Comparison of ENCODE assay signal across 26 cellular contexts in the genomic region with DNA sequence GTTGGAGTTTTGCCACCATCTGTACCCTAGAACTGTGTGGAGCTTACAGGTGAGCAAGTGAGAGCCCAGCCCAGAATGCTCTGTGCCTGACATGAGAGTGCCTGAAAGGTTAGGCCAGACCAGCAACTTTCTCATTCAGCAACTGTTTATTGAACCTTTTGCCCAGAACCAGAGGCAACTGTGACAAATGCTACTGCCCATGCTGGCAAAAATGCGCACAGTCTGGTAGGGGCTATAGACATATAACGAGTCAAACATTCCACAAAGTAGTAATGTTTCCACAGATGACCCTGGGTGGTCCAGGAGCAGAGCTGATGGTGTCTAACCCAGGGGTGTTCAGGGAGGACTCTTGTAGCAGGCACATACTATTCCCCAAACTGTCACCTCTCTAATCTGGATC. TPM values are rescaled to one million over a fixed set of nuclear protein-coding genes. Genes with fewer than 3 reads are reported as not detected.
DNase-seq lines count a peak whose midpoint lies in the region; ATAC-seq, FAIRE-seq and TF ChIP-seq lines count a peak whose summit lies in the region.
"Had no signal": no experiment of that assay in that cellular context is flagged by ENCODE, and none has a peak within 500 bp of the region (broad histone marks: within the 10 kb centered on the region; RNA-seq: fewer than 3 reads in every experiment).

No MANE protein-coding gene starts in this region.

- no peaks in the 10 kb centered on the region for H4K20me1 ChIP-seq in H1 (replicated peaks in 1 of 2; ENCODE audit: control insufficient read depth in 1 of 2, insufficient read depth in 2 of 2, low read length in 2 of 2)

- H3K4me3 ChIP-seq in H1 (ENCODE audit: extremely low read depth in 1 of 4, insufficient read depth in 2 of 4, low read depth in 3 of 4, low read length in 4 of 4) (no peak overlapping the region), right lobe of liver (peak overlapping the region in 1 of 3 donors; percentile 11), mesenchymal stem cell (ENCODE audit: insufficient read depth in 1 of 2, low read depth in 1 of 2, low read length in 2 of 2) (no peak overlapping the region)
- H3K4me3 ChIP-seq: spleen, tibial artery had no signal

- CTCF ChIA-PET in H1 (lab: Charles Lee; ENCODE audit: partially characterized antibody) = interaction anchor here (8.2 kb wide), 1 partner anchor 13 kb away, joined by 66 read pairs; no protein-coding TSS in a partner anchor

- H3K27ac Mint-ChIP-seq in activated T-cell treated with anti-CD3 and anti-CD28 coated beads, Interleukin-2, amount 50 U/mL, for 72 hours = no peak overlapping the region
- H3K27ac Mint-ChIP-seq: activated B cell treated with CpG ODN at 0.5 μM for 24 hours; activated CD4-positive, alpha-beta T cell treated with anti-CD3 and anti-CD28 coated beads, Interleukin-2, amount 10 ng/mL, durations not matched to agents 7 days and 5 days had no signal

- TF ChIP-seq EP300 in H1 (IDR thresholded peaks at IDR 0.05; ENCODE audit: borderline replicate concordance in 1 of 2, low read depth in 2 of 2, low read length in 2 of 2) = no peak

- FAIRE-seq in H1 (lab: Jason Lieb, UNC) = no peak
- FAIRE-seq: D721Med had no signal

- H3K27ac ChIP-seq in H1 (ENCODE audit: low read depth, low read length) (no peak overlapping the region), right lobe of liver (peak overlapping the region; percentile 67 to 95 (median 79)), mesenchymal stem cell (ENCODE audit: low read length, poor library complexity, severe bottlenecking) (no peak overlapping the region)
- H3K27ac ChIP-seq: 22Rv1, spleen, tibial artery had no signal

- H3K23ac ChIP-seq in H1 (ENCODE audit: insufficient read length) = no peak overlapping the region
- no peak overlapping the region for H3K23ac ChIP-seq in mesenchymal stem cell (ENCODE audit: low read length in 2 of 2)

- TF ChIP-seq POLR2A in H1 (IDR thresholded peaks at IDR 0.05; ENCODE audit: control extremely low read depth in 1 of 2, low read depth in 2 of 2, low read length in 2 of 2) (no peak), right lobe of liver (IDR thresholded peaks at IDR 0.05) (no peak)

- no peak for DNase-seq in activated T-cell treated with anti-CD3 and anti-CD28 coated beads, Interleukin-2, amount 50 U/mL, for 72 hours
- DNase-seq in activated T-cell treated with anti-CD3 and anti-CD28 coated beads, Interleukin-2, amount 50 U/mL, for 4 hours = no peak
- DNase-seq in H1 (ENCODE audit: low read depth in 1 of 2, low spot score in 2 of 2) (no peak), right lobe of liver (peak in 1 of 3 donors; percentile 24), mesenchymal stem cell (no peak)
- DNase-seq: activated B cell treated with CpG ODN at 0.5 μM for 24 hours; activated CD4-positive, alpha-beta T cell treated with anti-CD3 and anti-CD28 coated beads, Interleukin-2, amount 10 ng/mL, durations not matched to agents 7 days and 5 days; activated gamma-delta T cell treated with Interleukin-2 at 50 U/mL for 16 hours; activated T-cell treated with anti-CD3 and anti-CD28 coated beads, Interleukin-2, amount 50 U/mL, for 1 hour; hypothalamus; KBM-7; left cardiac atrium; NCI-H1105; NCI-H187 treated with DMSO at 0.1 percent for 48 hours; NCI-H2171 treated with DMSO at 0.1 percent for 48 hours; NCI-H510A treated with DMSO at 0.1 percent for 48 hours; spleen; stimulated activated CD4-positive, alpha-beta T cell treated with anti-CD3 and anti-CD28 coated beads, Interleukin-2, amount 100 ng/mL, for 24 hours; tibial artery had no signal

- H3K36me3 ChIP-seq in H1 (ENCODE audit: control insufficient read depth in 2 of 4, insufficient read depth in 4 of 4, low read length in 3 of 4) = no peaks in the 10 kb centered on the region
- H3K36me3 ChIP-seq in right lobe of liver = no peaks in the 10 kb centered on the region
- no peaks in the 10 kb centered on the region for H3K36me3 ChIP-seq in mesenchymal stem cell (ENCODE audit: control insufficient read depth in 1 of 2, insufficient read depth in 2 of 2, low read depth in 1 of 2, low read length in 2 of 2)
- H3K36me3 ChIP-seq: spleen, tibial artery had no signal

- no peak overlapping the region for H3K4ac ChIP-seq in H1 (replicated peaks; ENCODE audit: insufficient read length, low read depth, low read length)
- H3K4ac ChIP-seq in mesenchymal stem cell (ENCODE audit: low read depth in 1 of 2, low read length in 2 of 2) = no peak overlapping the region

- H2BK5ac ChIP-seq in H1 (ENCODE audit: low read depth, low read length) (no peak overlapping the region), mesenchymal stem cell (ENCODE audit: low read depth, low read length, poor library complexity, severe bottlenecking) (no peak overlapping the region)

- no peak for TF ChIP-seq RAD21 in H1 (IDR thresholded peaks at IDR 0.05 in 1 of 2, conservative IDR thresholded peaks at IDR 0.05 in 1 of 2; ENCODE audit: low read depth in 2 of 2, low read length in 2 of 2)

- no peaks in the 10 kb centered on the region for H3K36me3 Mint-ChIP-seq in activated T-cell treated with anti-CD3 and anti-CD28 coated beads, Interleukin-2, amount 50 U/mL, for 72 hours (ENCODE audit: insufficient read depth in 2 of 2)
- no peaks in the 10 kb centered on the region for H3K36me3 Mint-ChIP-seq in activated T-cell treated with anti-CD3 and anti-CD28 coated beads, Interleukin-2, amount 50 U/mL, for 4 hours (ENCODE audit: insufficient read depth)
- H3K36me3 Mint-ChIP-seq: brain had no signal

- H2BK15ac ChIP-seq in H1 (ENCODE audit: low read length) = no peak overlapping the region
- H2BK15ac ChIP-seq in mesenchymal stem cell (ENCODE audit: low read depth, poor library complexity, severe bottlenecking) = no peak overlapping the region

- H3K27me3 Mint-ChIP-seq in activated T-cell treated with anti-CD3 and anti-CD28 coated beads, Interleukin-2, amount 50 U/mL, for 72 hours (ENCODE audit: low read depth) = peaks cover 7% of the 10 kb centered on the region
- no peaks in the 10 kb centered on the region for H3K27me3 Mint-ChIP-seq in activated T-cell treated with anti-CD3 and anti-CD28 coated beads, Interleukin-2, amount 50 U/mL, for 4 hours (ENCODE audit: low read depth)
- H3K27me3 Mint-ChIP-seq: activated CD4-positive, alpha-beta T cell treated with anti-CD3 and anti-CD28 coated beads, Interleukin-2, amount 10 ng/mL, durations not matched to agents 7 days and 5 days had no signal

- H3K4me3 Mint-ChIP-seq in activated T-cell treated with anti-CD3 and anti-CD28 coated beads, Interleukin-2, amount 50 U/mL, for 72 hours = peak overlapping the region in 1 of 2 donors; percentile 22
- no peak overlapping the region for H3K4me3 Mint-ChIP-seq in activated T-cell treated with anti-CD3 and anti-CD28 coated beads, Interleukin-2, amount 50 U/mL, for 4 hours
- H3K4me3 Mint-ChIP-seq: activated B cell treated with CpG ODN at 0.5 μM for 24 hours; activated CD4-positive, alpha-beta T cell treated with anti-CD3 and anti-CD28 coated beads, Interleukin-2, amount 10 ng/mL, durations not matched to agents 7 days and 5 days; brain; neural crest cell had no signal

- intact Hi-C loops in right lobe of liver (cut with DNase I) = no loop called here

- peak; percentile 24 to 26 for ATAC-seq in activated T-cell treated with anti-CD3 and anti-CD28 coated beads, Interleukin-2, amount 50 U/mL, for 72 hours (replicated peaks in 1 of 2)
- ATAC-seq in activated T-cell treated with anti-CD3 and anti-CD28 coated beads, Interleukin-2, amount 50 U/mL, for 4 hours = no peak
- ATAC-seq in right lobe of liver (peak; percentile 18 to 55 (median 32)), HG03565 (IDR thresholded peaks at IDR 0.05; ENCODE audit: unreplicated experiment) (no peak), HG03378 (IDR thresholded peaks at IDR 0.05; ENCODE audit: unreplicated experiment) (no peak), HG03280 (IDR thresholded peaks at IDR 0.05; ENCODE audit: unreplicated experiment) (no peak)

- no peak overlapping the region for H2AK5ac ChIP-seq in H1 (ENCODE audit: low read depth, low read length)
- H2AK5ac ChIP-seq in mesenchymal stem cell (ENCODE audit: low read length, severe bottlenecking) = no peak overlapping the region

- H3K9me3 ChIP-seq in H1 (ENCODE audit: insufficient read depth in 2 of 2, low read depth in 1 of 2, low read length in 1 of 2) = no peaks in the 10 kb centered on the region
- no peaks in the 10 kb centered on the region for H3K9me3 ChIP-seq in right lobe of liver
- H3K9me3 ChIP-seq in mesenchymal stem cell (ENCODE audit: control insufficient read depth, low read length) = no peaks in the 10 kb centered on the region
- H3K9me3 ChIP-seq: spleen, tibial artery had no signal

- WGBS in H1 (ENCODE audit: extremely low coverage in 1 of 2, insufficient coverage in 1 of 2, insufficient read length in 1 of 2, insufficient replicate concordance in 2 of 2, low coverage in 1 of 2, low lambda C conversion rate in 2 of 2, missing lambda C conversion rate in 1 of 2), 2 experiments = 92% methylated on average over 2 of the region's 2 CpGs; no CpG with 5 or more reads in 1 of the 2 experiments
- WGBS in right lobe of liver (ENCODE audit: insufficient coverage, low coverage, low lambda C conversion rate, missing lambda C conversion rate) = 67% methylated on average over 2 of the region's 2 CpGs
- 88% methylated on average over 2 of the region's 2 CpGs for WGBS in mesenchymal stem cell

- no peak overlapping the region for H3K18ac ChIP-seq in H1 (ENCODE audit: extremely low read depth, low read length)
- H3K18ac ChIP-seq in mesenchymal stem cell (ENCODE audit: low read depth in 1 of 2, low read length in 2 of 2) = no peak overlapping the region

- H3K9me3 Mint-ChIP-seq in activated T-cell treated with anti-CD3 and anti-CD28 coated beads, Interleukin-2, amount 50 U/mL, for 72 hours = no peaks in the 10 kb centered on the region
- H3K9me3 Mint-ChIP-seq in activated T-cell treated with anti-CD3 and anti-CD28 coated beads, Interleukin-2, amount 50 U/mL, for 4 hours = no peaks in the 10 kb centered on the region
- H3K9me3 Mint-ChIP-seq: activated B cell treated with CpG ODN at 0.5 μM for 24 hours; activated CD4-positive, alpha-beta T cell treated with anti-CD3 and anti-CD28 coated beads, Interleukin-2, amount 10 ng/mL, durations not matched to agents 7 days and 5 days; neural crest cell had no signal

- H2BK120ac ChIP-seq in H1 (replicated peaks; ENCODE audit: low read depth, low read length) (no peak overlapping the region), mesenchymal stem cell (ENCODE audit: low read depth, low read length) (no peak overlapping the region)

- H2BK12ac ChIP-seq in H1 (ENCODE audit: low read depth, low read length) = no peak overlapping the region
- no peak overlapping the region for H2BK12ac ChIP-seq in mesenchymal stem cell (ENCODE audit: low read length in 2 of 2)

- no peaks in the 10 kb centered on the region for H3K79me2 ChIP-seq in H1 (ENCODE audit: control insufficient read depth in 1 of 2, insufficient read depth in 2 of 2, low read length in 2 of 2)

- no peak overlapping the region for H3K14ac ChIP-seq in H1 (ENCODE audit: insufficient read length)
- H3K14ac ChIP-seq in mesenchymal stem cell (ENCODE audit: low read length in 2 of 2) = no peak overlapping the region

- H3K4me1 Mint-ChIP-seq in activated T-cell treated with anti-CD3 and anti-CD28 coated beads, Interleukin-2, amount 50 U/mL, for 72 hours (ENCODE audit: low read depth) = peaks cover 16% of the 10 kb centered on the region
- no peaks in the 10 kb centered on the region for H3K4me1 Mint-ChIP-seq in activated T-cell treated with anti-CD3 and anti-CD28 coated beads, Interleukin-2, amount 50 U/mL, for 4 hours (ENCODE audit: low read depth)
- H3K4me1 Mint-ChIP-seq: activated B cell treated with CpG ODN at 0.5 μM for 24 hours; activated CD4-positive, alpha-beta T cell treated with anti-CD3 and anti-CD28 coated beads, Interleukin-2, amount 10 ng/mL, durations not matched to agents 7 days and 5 days had no signal

- no peak overlapping the region for H4K91ac ChIP-seq in H1 (replicated peaks; ENCODE audit: insufficient read length, low read length)
- H4K91ac ChIP-seq in mesenchymal stem cell (ENCODE audit: low read length) = no peak overlapping the region

- H3K27me3 ChIP-seq in H1 (replicated peaks in 1 of 4; ENCODE audit: control insufficient read depth in 3 of 4, extremely low read depth in 1 of 4, insufficient read depth in 3 of 4, low read length in 3 of 4) (no peaks in the 10 kb centered on the region), right lobe of liver (no peaks in the 10 kb centered on the region), mesenchymal stem cell (ENCODE audit: control insufficient read depth in 1 of 2, insufficient read depth in 1 of 2, low read length in 2 of 2) (no peaks in the 10 kb centered on the region)
- H3K27me3 ChIP-seq: spleen, tibial artery had no signal

- H3K79me1 ChIP-seq in H1 (ENCODE audit: low read depth, low read length) = no peaks in the 10 kb centered on the region
- no peaks in the 10 kb centered on the region for H3K79me1 ChIP-seq in mesenchymal stem cell (replicated peaks; ENCODE audit: low read length, poor library complexity, severe bottlenecking)

- no peaks in the 10 kb centered on the region for H3K4me1 ChIP-seq in H1 (replicated peaks in 1 of 4; ENCODE audit: control insufficient read depth in 3 of 4, insufficient read depth in 4 of 4, low read length in 3 of 4)
- H3K4me1 ChIP-seq in right lobe of liver = peaks cover 0 to 46% (median 10%) of the 10 kb centered on the region in 4 donors
- peaks cover 2% of the 10 kb centered on the region for H3K4me1 ChIP-seq in mesenchymal stem cell (ENCODE audit: control insufficient read depth, insufficient read depth, low read depth, low read length)
- H3K4me1 ChIP-seq: spleen, tibial artery had no signal

- H3K9ac ChIP-seq in H1 (replicated peaks in 1 of 4; ENCODE audit: extremely low read depth in 1 of 4, low read depth in 3 of 4, low read length in 3 of 4) (no peak overlapping the region), mesenchymal stem cell (ENCODE audit: low read length) (no peak overlapping the region)

- TF ChIP-seq CTCF in H1 (IDR thresholded peaks at IDR 0.05; ENCODE audit: control extremely low read depth in 1 of 3, insufficient read depth in 1 of 3, low read depth in 1 of 3, low read length in 3 of 3) = no peak
- TF ChIP-seq CTCF in right lobe of liver (IDR thresholded peaks at IDR 0.05) = no peak

- H2AFZ ChIP-seq in H1 (ENCODE audit: low read length) = 0 out of 2 replicates have a peak overlapping the region, but pooled peaks have one; percentile 36
- no peak overlapping the region for H2AFZ ChIP-seq in mesenchymal stem cell (ENCODE audit: low read depth, low read length)

- H3K56ac ChIP-seq in H1 (replicated peaks; ENCODE audit: insufficient read length, low read depth, low read length) = no peak overlapping the region

- H2BK20ac ChIP-seq in H1 (ENCODE audit: low read length) = no peak overlapping the region

- POLR2A ChIA-PET in H1 (lab: Charles Lee; ENCODE audit: partially characterized antibody) = no interaction called here

- H3K23me2 ChIP-seq in H1 (ENCODE audit: low read depth, low read length) = no peaks in the 10 kb centered on the region; the same call in 1 of the 2 replicates

- no peak overlapping the region for H4K8ac ChIP-seq in H1 (ENCODE audit: extremely low read depth, insufficient read depth, low read length)
- H4K8ac ChIP-seq in mesenchymal stem cell (ENCODE audit: low read length) = no peak overlapping the region

- H3K4me2 ChIP-seq in H1 (ENCODE audit: insufficient read depth in 1 of 2, low read depth in 2 of 2, low read length in 2 of 2) (no peak overlapping the region), mesenchymal stem cell (ENCODE audit: low read length, poor library complexity, severe bottlenecking) (no peak overlapping the region)

- H4K5ac ChIP-seq in H1 (ENCODE audit: insufficient read length, low read depth, low read length) = no peak overlapping the region

RNA-seq across cellular contexts. Expression of a gene that starts 56.0 kb away (rescaled TPM):
- 10 to 100 TPM; 22.6 to 30.5 TPM for total RNA-seq in activated T-cell treated with anti-CD3 and anti-CD28 coated beads, Interleukin-2, amount 50 U/mL, for 72 hours
- 10 to 100 TPM; 23.3 to 36.9 (median 30.3) TPM for total RNA-seq in activated T-cell treated with anti-CD3 and anti-CD28 coated beads, Interleukin-2, amount 50 U/mL, for 4 hours
- total RNA-seq in H1 (2021; fragmentation: NEBNext Ultra II Directional; extraction: Animal tissue kit (Norgen Biotek cat#: 25700)) = 12.8 and 15.0 TPM in 2 replicates
- polyA plus RNA-seq in H1 (2011; rRNA removed) = 1.6 and 3.1 TPM in 2 replicates
- 3.1 TPM for polyA plus RNA-seq in H1 (2011; cell fraction: cytosol; rRNA removed)
- 2.5 TPM for polyA plus RNA-seq in H1 (2011; cell fraction: nucleus; rRNA removed)
- 6.7 to 9.0 TPM (median 8.2 TPM) in 4 replicates for polyA plus RNA-seq in H1 (2012, experiment 1 of 2)
- 3.6 TPM for polyA plus RNA-seq in H1 (2012, experiment 2 of 2)
- polyA plus RNA-seq in H1 (2013, experiment 1 of 2) = 6.4 TPM
- 5.7 TPM for polyA plus RNA-seq in H1 (2013, experiment 2 of 2)
- 7.8 and 8.8 TPM in 2 replicates for polyA minus RNA-seq in H1 (2011; rRNA and poly(A)+ RNA removed)
- 5.9 TPM for polyA minus RNA-seq in H1 (2011; cell fraction: cytosol; rRNA and poly(A)+ RNA removed)
- 14.6 TPM for polyA minus RNA-seq in H1 (2011; cell fraction: nucleus; rRNA and poly(A)+ RNA removed)
- total RNA-seq in right lobe of liver = 10 to 100 TPM; 19.9 to 49.8 (median 34.6) TPM
- polyA plus RNA-seq in mesenchymal stem cell (2013, experiment 1 of 2) = 10.0 TPM
- polyA plus RNA-seq in mesenchymal stem cell (2013, experiment 2 of 2) = 10.3 TPM

Comparison
In these comparisons a context has a peak if more than half of its experiments do, and no peak if none do; other contexts are left out.
1. ATAC-seq: peak in activated T-cell treated with anti-CD3 and anti-CD28 coated beads, Interleukin-2, amount 50 U/mL, for 72 hours (2 of 2) and right lobe of liver (4 of 4); none in activated T-cell treated with anti-CD3 and anti-CD28 coated beads, Interleukin-2, amount 50 U/mL, for 4 hours (0 of 2), HG03565 (single experiment), HG03378 (single experiment) and HG03280 (single experiment).
2. H3K27ac ChIP-seq: peak in right lobe of liver (3 of 3); none in H1 (single experiment) and mesenchymal stem cell (single experiment).